Comparison of ENCODE assay signal across 9 cellular contexts in the genomic region with DNA sequence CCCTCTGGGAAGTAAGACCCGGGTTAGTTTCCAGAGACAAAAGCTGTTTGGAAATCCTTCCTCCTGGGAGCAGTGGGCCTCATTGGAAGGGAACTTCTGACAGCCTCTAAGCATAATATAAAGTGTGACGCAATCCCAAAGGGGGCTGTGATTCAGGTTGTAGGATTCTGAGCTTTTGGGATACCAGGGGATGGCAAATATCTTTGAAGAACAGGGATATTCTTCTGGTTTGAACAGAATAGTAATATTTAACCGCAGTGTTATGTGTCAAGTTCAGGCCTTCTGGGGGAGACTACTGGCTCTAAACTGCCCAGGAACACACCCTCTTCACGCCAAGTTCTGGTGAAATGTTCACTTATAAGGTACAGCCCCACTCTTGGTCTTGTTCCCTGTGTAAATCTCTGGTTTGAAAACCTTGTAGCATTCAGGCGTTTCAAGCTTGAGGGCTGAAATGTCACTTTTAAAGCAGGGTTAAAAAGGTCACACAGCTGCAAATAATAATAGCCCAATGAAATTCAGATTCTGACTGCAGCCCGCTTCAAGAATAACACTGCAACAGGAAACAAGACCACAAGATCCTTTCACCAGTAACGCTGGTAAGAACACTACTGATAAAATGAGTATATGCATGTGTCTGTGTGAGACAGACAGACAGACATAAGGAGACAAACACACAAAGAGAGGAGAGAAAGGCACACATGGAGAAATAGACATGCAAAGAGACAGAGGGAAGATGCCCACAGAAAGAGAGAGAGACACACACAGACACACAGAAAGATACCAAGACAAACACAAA.
DNase-seq lines count a peak whose midpoint lies in the region; ATAC-seq, FAIRE-seq and TF ChIP-seq lines count a peak whose summit lies in the region.
"Had no signal": no experiment of that assay in that cellular context is flagged by ENCODE, and none has a peak within 500 bp of the region (broad histone marks: within the 10 kb centered on the region; RNA-seq: fewer than 3 reads in every experiment).

No MANE protein-coding gene starts in this region.

- TF ChIP-seq EP300 in gastroesophageal sphincter (IDR thresholded peaks at IDR 0.05): no peak

- TF ChIP-seq CTCF in gastroesophageal sphincter (IDR thresholded peaks at IDR 0.05): no peak

- no peak overlapping the region for H3K27ac ChIP-seq in gastroesophageal sphincter

- DNase-seq in GM12891 (ENCODE audit: insufficient read length, low spot score) (no peak), NCI-H128 (lab: John Stamatoyannopoulos, UW; ENCODE audit: unreplicated experiment) (no peak), inferior parietal cortex (ENCODE audit: extremely low spot score) (no peak), immature natural killer cell (no peak)
- no peak for DNase-seq in stimulated activated naive CD4-positive, alpha-beta T cell treated with Interleukin-2 at 50 U/mL for 16 hours (lab: John Stamatoyannopoulos, UW)

- ATAC-seq in GM21528 (IDR thresholded peaks at IDR 0.05; ENCODE audit: low FRiP score, unreplicated experiment): peak; percentile 78
- peak; percentile 72 for ATAC-seq in HG03469 (IDR thresholded peaks at IDR 0.05; ENCODE audit: unreplicated experiment)
- ATAC-seq in gastroesophageal sphincter: peak; percentile 66
- ATAC-seq: Panc1 had no signal

- no peaks in the 10 kb centered on the region for H3K27me3 ChIP-seq in gastroesophageal sphincter

- H3K27me3 Mint-ChIP-seq in immature natural killer cell (ENCODE audit: low read depth in 3 of 3): peaks cover 0 to 8% (median 0%) of the 10 kb centered on the region in 3 donors

- no peaks in the 10 kb centered on the region for H3K9me3 Mint-ChIP-seq in immature natural killer cell

- H3K4me1 Mint-ChIP-seq in immature natural killer cell: peaks cover 9 to 16% of the 10 kb centered on the region in 2 donors

- no peaks in the 10 kb centered on the region for H3K36me3 ChIP-seq in gastroesophageal sphincter

- no peaks in the 10 kb centered on the region for H3K36me3 Mint-ChIP-seq in immature natural killer cell

- no peak overlapping the region for H3K4me3 ChIP-seq in gastroesophageal sphincter

- TF ChIP-seq POLR2A in GM12891 (IDR thresholded peaks at IDR 0.05; ENCODE audit: low read depth, low read length): peak; percentile 53
- TF ChIP-seq POLR2A in gastroesophageal sphincter (IDR thresholded peaks at IDR 0.05): no peak

- no peak overlapping the region for H3K27ac Mint-ChIP-seq in immature natural killer cell

- no peaks in the 10 kb centered on the region for H3K9me3 ChIP-seq in gastroesophageal sphincter

- peak; percentile 93 for FAIRE-seq in GM12891 (lab: Jason Lieb, UNC)

- H3K4me1 ChIP-seq in gastroesophageal sphincter: no peaks in the 10 kb centered on the region

- H3K4me3 Mint-ChIP-seq in immature natural killer cell: peak overlapping the region in 1 of 5 donors; percentile 11

- WGBS in gastroesophageal sphincter (ENCODE audit: low coverage in 1 of 2), 2 donors: 65 to 71% methylated on average over 4 to 7 of the region's 7 CpGs

TF ChIP-seq in GM12891, 5 proteins besides CTCF, POLR2A, EP300 and RAD21:
- TF ChIP-seq SPI1 (IDR thresholded peaks at IDR 0.05; ENCODE audit: low read depth, low read length) (0 out of 2 replicates have a peak, but pooled peaks have one; percentile 5), POU2F2 (IDR thresholded peaks at IDR 0.05; ENCODE audit: low read depth, low read length) (peak; percentile 83), TAF1 (IDR thresholded peaks at IDR 0.05; ENCODE audit: low read depth, low read length) (peak; percentile 38; the same call in 1 of the 2 replicates), POLR2AphosphoS5 (IDR thresholded peaks at IDR 0.05; ENCODE audit: low read depth, low read length) (peak; percentile 1; the same call in 1 of the 2 replicates), PAX5 (IDR thresholded peaks at IDR 0.05; ENCODE audit: insufficient read depth, low read length, severe bottlenecking) (no peak)
